11 cellular contexts compared by ENCODE assay signal in genomic region chr6:109013551-109014101, GRCh38.
DNase-seq lines count a peak whose midpoint lies in the region; ATAC-seq and TF ChIP-seq lines count a peak whose summit lies in the region.
"Had no signal": no experiment of that assay in that cellular context is flagged by ENCODE, and none has a peak within 500 bp of the region (broad histone marks: within the 10 kb centered on the region; RNA-seq: fewer than 3 reads in every experiment).

No MANE protein-coding gene starts in this region.

- H3K4me1 Mint-ChIP-seq in CD8-positive, alpha-beta memory T cell, result peaks cover 37 to 52% (median 49%) of the 10 kb centered on the region in 3 donors

- H3K36me3 ChIP-seq in CD8-positive, alpha-beta memory T cell (ENCODE audit: insufficient read depth, low read length), result no peaks in the 10 kb centered on the region
- H3K36me3 ChIP-seq in sigmoid colon, result no peaks in the 10 kb centered on the region
- H3K36me3 ChIP-seq: prostate gland had no signal

- no peaks in the 10 kb centered on the region for H3K9me3 ChIP-seq in CD8-positive, alpha-beta memory T cell (ENCODE audit: low read length)
- no peaks in the 10 kb centered on the region for H3K9me3 ChIP-seq in sigmoid colon
- H3K9me3 ChIP-seq: prostate gland had no signal

- H3K4me3 ChIP-seq in CD8-positive, alpha-beta memory T cell (ENCODE audit: low read length), result no peak overlapping the region
- H3K4me3 ChIP-seq in sigmoid colon, result no peak overlapping the region
- H3K4me3 ChIP-seq: prostate gland had no signal

- no peak overlapping the region for H3K27ac ChIP-seq in CD8-positive, alpha-beta memory T cell (ENCODE audit: low read depth, low read length)
- H3K27ac ChIP-seq in caudate nucleus (ENCODE audit: low read depth, low read length) (peak overlapping the region; percentile 60), sigmoid colon (peak overlapping the region in 3 of 4 donors; percentile 24 to 33 (median 30))
- H3K27ac ChIP-seq: foreskin keratinocyte, prostate gland had no signal

- 20 to 23% methylated on average over 1 of the region's 1 CpG for WGBS in sigmoid colon, 2 donors

- POLR2A ChIA-PET in CD8-positive, alpha-beta memory T cell (lab: Charles Lee), result interaction anchor here (0.6 to 1.2 kb wide), 5 partner anchors 9 to 262 kb away, joined by 3 to 4 read pairs (median 4); no protein-coding TSS in a partner anchor

- peaks cover 0 to 2% of the 10 kb centered on the region in 2 donors for H3K27me3 Mint-ChIP-seq in CD8-positive, alpha-beta memory T cell

- peaks cover 35% of the 10 kb centered on the region for H3K4me1 ChIP-seq in CD8-positive, alpha-beta memory T cell (ENCODE audit: insufficient read depth, low read length)
- peaks cover 0 to 15% (median 14%) of the 10 kb centered on the region in 4 donors for H3K4me1 ChIP-seq in sigmoid colon
- H3K4me1 ChIP-seq: prostate gland had no signal

- ATAC-seq in HG02759 (IDR thresholded peaks at IDR 0.05; ENCODE audit: unreplicated experiment), result no peak
- ATAC-seq: foreskin keratinocyte had no signal

- peak overlapping the region in 1 of 7 donors; percentile 4 for H3K4me3 Mint-ChIP-seq in CD8-positive, alpha-beta memory T cell

- H3K27me3 ChIP-seq in CD8-positive, alpha-beta memory T cell (ENCODE audit: insufficient read depth, low read length, poor library complexity, severe bottlenecking), result no peaks in the 10 kb centered on the region
- H3K27me3 ChIP-seq in sigmoid colon, result no peaks in the 10 kb centered on the region
- H3K27me3 ChIP-seq: foreskin keratinocyte had no signal

- TF ChIP-seq EP300 in sigmoid colon (IDR thresholded peaks at IDR 0.05), result no peak

- CTCF ChIA-PET in CD8-positive, alpha-beta memory T cell (lab: Charles Lee), result interaction anchor here (0.9 to 1.5 kb wide), 3 partner anchors 22 to 61 kb away, joined by 3 read pairs; no protein-coding TSS in a partner anchor

- TF ChIP-seq POLR2A in sigmoid colon (IDR thresholded peaks at IDR 0.05), result no peak

- peaks cover 0 to 10% (median 5%) of the 10 kb centered on the region in 3 donors for H3K36me3 Mint-ChIP-seq in CD8-positive, alpha-beta memory T cell

- no peak for DNase-seq in CD8-positive, alpha-beta memory T cell
- peak; percentile 59 for DNase-seq in MV-4-11 (lab: John Stamatoyannopoulos, UW)
- no peak for DNase-seq in caudate nucleus (lab: John Stamatoyannopoulos, UW)
- no peak for DNase-seq in sigmoid colon
- DNase-seq in A172 (ENCODE audit: low spot score), result no peak
- DNase-seq in epidermal melanocyte (ENCODE audit: insufficient read length, low spot score), result no peak
- no peak for DNase-seq in NCI-H1930 (lab: John Stamatoyannopoulos, UW)
- DNase-seq: foreskin keratinocyte, NCI-H1105 had no signal

- H3K27ac Mint-ChIP-seq in CD8-positive, alpha-beta memory T cell, result peak overlapping the region in 7 of 8 donors; percentile 2 to 80 (median 17)

- TF ChIP-seq CTCF in sigmoid colon (IDR thresholded peaks at IDR 0.05), result no peak

- H3K9me3 Mint-ChIP-seq in CD8-positive, alpha-beta memory T cell, result no peaks in the 10 kb centered on the region

- intact Hi-C loops in sigmoid colon (cut with DNase I), result loop anchor here (5.0 kb wide), 1 partner anchor 44 kb away; no protein-coding TSS in a partner anchor
